8 cellular contexts compared by ENCODE assay signal in genomic region chr14:24436355-24437019, GRCh38. TPM values are rescaled to one million over a fixed set of nuclear protein-coding genes. Genes with fewer than 3 reads are reported as not detected.
A peak's percentile ranks its signal among the peaks of the same experiment; 100 is the strongest.
DNase-seq lines count a peak whose midpoint lies in the region; ATAC-seq and TF ChIP-seq lines count a peak whose summit lies in the region.

No MANE protein-coding gene starts in this region.

- peaks cover 2% of the 10 kb centered on the region for H3K36me3 ChIP-seq in Panc1 (ENCODE audit: control insufficient read depth, insufficient read depth, low read length)

- no peak overlapping the region for H3K27ac ChIP-seq in Panc1 (ENCODE audit: low read length)
- peak overlapping the region in 16 of 21 experiments; percentile 2 to 74 (median 58) for H3K27ac ChIP-seq in skin epidermis

- no peaks in the 10 kb centered on the region for H3K9me3 ChIP-seq in Panc1 (ENCODE audit: control insufficient read depth, insufficient read depth, low read depth, low read length)

- CTCF ChIA-PET in AG04449 (lab: Yijun Ruan, JAX), result interaction anchor here (0.7 to 33.5 kb wide), 24 partner anchors 8 to 221 kb away, joined by 3 to 1633 read pairs (median 5); partner anchors contain the start of genes ADCY4, CIDEB, DHRS1 and LTB4R
- CTCF ChIA-PET in GM10248 (lab: Yijun Ruan, JAX), result interaction anchor here (0.7 to 10.2 kb wide), 27 partner anchors 10 to 275 kb away, joined by 3 to 629 read pairs (median 5); partner anchors contain the start of genes ADCY4, CIDEB, DHRS1 and IRF9
- CTCF ChIA-PET in Panc1 (lab: Charles Lee), result interaction anchor here (0.5 to 1.2 kb wide), 7 partner anchors 34 to 452 kb away, joined by 3 to 11 read pairs (median 3); partner anchors contain the start of gene CIDEB

- H3K4me3 ChIP-seq in AG04449 (ENCODE audit: low read depth, low read length) (no peak overlapping the region), Panc1 (ENCODE audit: low read depth in 2 of 2, low read length in 2 of 2) (no peak overlapping the region), skin epidermis (no peak overlapping the region)

- H3K27me3 Mint-ChIP-seq in brain, result peaks cover 3% of the 10 kb centered on the region

- no TSS peak for BruUV-seq in Panc1 (replicated peaks; lab: Mats Ljungman, UMichigan)

- peak overlapping the region; percentile 63 to 96 (median 72) for H3K27ac Mint-ChIP-seq in brain

- intact Hi-C loops in Panc1 (cut with micrococcal nuclease; ENCODE audit: unreplicated experiment), result no loop called here

- POLR2A ChIA-PET in AG04449 (lab: Yijun Ruan, JAX) (interaction anchor here (0.5 to 1.5 kb wide), 6 partner anchors 68 to 136 kb away, joined by 3 to 6 read pairs (median 4); partner anchors contain the start of gene NFATC4), GM10248 (lab: Yijun Ruan, JAX) (interaction anchor here (0.6 to 1.2 kb wide), 4 partner anchors 103 to 278 kb away, joined by 3 to 9 read pairs (median 4); partner anchors contain the start of gene TINF2), Panc1 (lab: Charles Lee) (interaction anchor here (0.7 kb wide), 1 partner anchor 65 kb away, joined by 4 read pairs; no protein-coding TSS in a partner anchor)

- H3K4me1 ChIP-seq in Panc1 (ENCODE audit: control insufficient read depth, insufficient read depth, low read length), result peaks cover 14% of the 10 kb centered on the region

- in situ Hi-C loops in KBM-7 (cut with MboI; ENCODE audit: low pct_unique_long_range_greater_than_20kb, low sequenced_read_pairs) (loop anchor here (10.0 kb wide), 1 partner anchor 102 kb away; the partner anchor contains the start of genes ADCY4 and RIPK3), Panc1 (cut with HindIII; ENCODE audit: low pct_unique_long_range_greater_than_20kb, low sequenced_read_pairs) (loop anchor here (10.0 kb wide), 1 partner anchor 102 kb away; the partner anchor contains the start of genes ADCY4 and RIPK3)

- peaks cover 20% of the 10 kb centered on the region for H3K36me3 Mint-ChIP-seq in brain

- DNase-seq in AG04449 (ENCODE audit: low read depth, low spot score), result no peak
- peak; percentile 70 for DNase-seq in GM10248 (ENCODE audit: extremely low spot score)
- DNase-seq in KBM-7, result peak; percentile 72
- DNase-seq in Panc1 (ENCODE audit: low read depth, low spot score), result no peak
- DNase-seq in iPS-NIHi11 (ENCODE audit: low spot score), result peak; percentile 67
- no peak for DNase-seq in cortex of kidney (lab: John Stamatoyannopoulos, UW)

- peaks cover 24% of the 10 kb centered on the region for H3K4me1 Mint-ChIP-seq in brain

- ATAC-seq in Panc1, result peak; percentile 63

- peak overlapping the region in 3 of 5 experiments; percentile 4 to 75 (median 19) for H3K4me3 Mint-ChIP-seq in brain

- H3K9me3 Mint-ChIP-seq in brain, result no peaks in the 10 kb centered on the region

- TF ChIP-seq CTCF in AG04449 (IDR thresholded peaks at IDR 0.05; ENCODE audit: insufficient read depth, low read length, missing control alignments) (peak; percentile 66), GM10248 (IDR thresholded peaks at IDR 0.05; ENCODE audit: control extremely low read depth, extremely low read depth, low read depth, missing control alignments) (peak; percentile 68), Panc1 (IDR thresholded peaks at IDR 0.05) (peak; percentile 79), brain (conservative IDR thresholded peaks at IDR 0.05) (peak; percentile 87 to 89)

- no peaks in the 10 kb centered on the region for H3K27me3 ChIP-seq in Panc1 (ENCODE audit: control insufficient read depth, insufficient read depth, low read length)

RNA-seq across cellular contexts. Expression of gene SDR39U1, which starts 6.1 kb away (rescaled TPM):
- total RNA-seq in Panc1 (2021; ENCODE audit: unreplicated experiment), result 54.2 TPM
- polyA plus RNA-seq in Panc1 (2012; ENCODE audit: insufficient read length), result 49.1 TPM
- polyA plus RNA-seq in brain (ENCODE audit: insufficient read depth, low read depth, low replicate concordance), result 125 TPM

RNA-seq across cellular contexts. Expression of gene KHNYN, which starts 6.7 kb away (rescaled TPM):
- 37.6 TPM for total RNA-seq in Panc1 (2021; ENCODE audit: unreplicated experiment)
- polyA plus RNA-seq in Panc1 (2012; ENCODE audit: insufficient read length), result 31.2 TPM
- polyA plus RNA-seq in brain (ENCODE audit: insufficient read depth, low read depth, low replicate concordance), result 22.3 TPM

RNA-seq across cellular contexts. Expression of gene CBLN3, which starts 7.0 kb away (rescaled TPM):
- total RNA-seq in Panc1 (2021; ENCODE audit: unreplicated experiment), result 1.0 TPM
- polyA plus RNA-seq in Panc1 (2012; ENCODE audit: insufficient read length), result 1.6 TPM
- 3.3 TPM for polyA plus RNA-seq in brain (ENCODE audit: insufficient read depth, low read depth, low replicate concordance)

RNA-seq across cellular contexts. Expression of gene NYNRIN, which starts 37.7 kb away (rescaled TPM):
- total RNA-seq in Panc1 (2021; ENCODE audit: unreplicated experiment), result 0.31 TPM
- polyA plus RNA-seq in Panc1 (2012; ENCODE audit: insufficient read length), result 0.21 TPM
- polyA plus RNA-seq in brain (ENCODE audit: insufficient read depth, low read depth, low replicate concordance), result 6.4 TPM

Comparison
In these comparisons a context has a peak if more than half of its experiments do, and no peak if none do; other contexts are left out.
1. DNase-seq: peak in GM10248 (single experiment), KBM-7 (single experiment) and iPS-NIHi11 (single experiment); none in AG04449 (single experiment), Panc1 (single experiment) and cortex of kidney (single experiment).
2. Peak in every context shown above with its lines, with median percentiles within 50 percentile points of each other: CTCF ChIP-seq.